ENCODE assay signal across 12 cellular contexts in the genomic region with DNA sequence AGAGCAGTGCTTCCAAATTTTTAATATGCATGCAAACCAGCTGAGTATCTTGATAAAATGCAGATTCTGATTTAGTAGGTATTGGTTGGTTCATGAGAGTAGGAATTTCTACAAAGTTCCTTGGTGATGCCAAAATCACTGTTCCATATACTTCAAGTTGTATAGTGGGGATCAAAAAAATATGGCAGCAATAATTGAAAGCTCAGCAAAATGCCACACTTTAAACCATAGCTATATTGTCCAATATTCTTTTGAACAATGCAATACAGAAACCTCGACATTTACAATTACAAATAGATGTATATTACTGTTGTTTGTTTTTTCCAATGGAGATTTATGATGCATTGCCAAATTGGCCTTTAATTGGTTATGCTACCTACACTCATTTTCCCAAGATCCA. TPM values are rescaled to one million over a fixed set of nuclear protein-coding genes. Genes with fewer than 3 reads are reported as not detected.
A peak's percentile ranks its signal among the peaks of the same experiment; 100 is the strongest.
DNase-seq lines count a peak whose midpoint lies in the region; ATAC-seq lines count a peak whose summit lies in the region.
"Had no signal": no experiment of that assay in that cellular context is flagged by ENCODE, and none has a peak within 500 bp of the region (broad histone marks: within the 10 kb centered on the region; RNA-seq: fewer than 3 reads in every experiment).

No MANE protein-coding gene starts in this region.

- peak overlapping the region; percentile 60; the same call in 1 of the 2 replicates for H2AFZ ChIP-seq in Karpas-422 (ENCODE audit: low read length)
- H2AFZ ChIP-seq: GM23248 had no signal

- no peak overlapping the region for H3K9ac ChIP-seq in Karpas-422 (ENCODE audit: low read length)
- H3K9ac ChIP-seq: GM23248 had no signal

- H3K27me3 ChIP-seq in Karpas-422 (ENCODE audit: low read length) = no peaks in the 10 kb centered on the region
- no peaks in the 10 kb centered on the region for H3K27me3 ChIP-seq in layer of hippocampus (ENCODE audit: control insufficient read depth, insufficient read depth, low read length)

- no peaks in the 10 kb centered on the region for H3K79me2 ChIP-seq in Karpas-422 (ENCODE audit: low read length)

- H3K4me1 ChIP-seq in Karpas-422 (ENCODE audit: low read length) = peaks cover 78% of the 10 kb centered on the region
- H3K4me1 ChIP-seq: Caco-2, HAP-1 had no signal

- H3K4me2 ChIP-seq in Karpas-422 (ENCODE audit: low read depth, low read length, poor library complexity, severe bottlenecking) = no peak overlapping the region

- ATAC-seq in GM19455 (IDR thresholded peaks at IDR 0.05; ENCODE audit: unreplicated experiment) = no peak
- ATAC-seq in GM21786 (IDR thresholded peaks at IDR 0.05; ENCODE audit: unreplicated experiment) = no peak
- no peak for ATAC-seq in GM18517 (IDR thresholded peaks at IDR 0.05; ENCODE audit: unreplicated experiment)

- no peaks in the 10 kb centered on the region; the same call in 1 of the 2 replicates for H3K9me3 ChIP-seq in Karpas-422 (ENCODE audit: low read length)
- H3K9me3 ChIP-seq: Caco-2, HAP-1 had no signal

- H3K36me3 ChIP-seq in Karpas-422 (ENCODE audit: insufficient read depth, low read length) = no peaks in the 10 kb centered on the region
- H3K36me3 ChIP-seq: HAP-1 had no signal

- H3K27ac ChIP-seq in Karpas-422 (ENCODE audit: low read length) (peak overlapping the region; percentile 97), caudate nucleus (ENCODE audit: low read depth, low read length) (peak overlapping the region; percentile 74), layer of hippocampus (ENCODE audit: low read depth, low read length) (peak overlapping the region; percentile 63)
- H3K27ac ChIP-seq: C4-2B, GM23248 had no signal

- H3K9me2 ChIP-seq in Karpas-422 (replicated peaks; ENCODE audit: insufficient read depth, low read length) = no peaks in the 10 kb centered on the region

- H4K20me1 ChIP-seq in Karpas-422 (ENCODE audit: insufficient read depth, low read depth, low read length) = no peaks in the 10 kb centered on the region

- no peak for DNase-seq in Karpas-422
- no peak for DNase-seq in caudate nucleus (lab: John Stamatoyannopoulos, UW)
- DNase-seq: AML-193; Caco-2; CD4-positive, alpha-beta T cell; GM23248 had no signal

- no peak overlapping the region; the same call in 1 of the 2 replicates for H3K4me3 ChIP-seq in Karpas-422 (ENCODE audit: low read length)
- H3K4me3 ChIP-seq: GM23248, HAP-1 had no signal

RNA-seq across cellular contexts. Expression of gene NCAM2, which starts 55.7 kb away (rescaled TPM):
- 0.18 TPM in 1 of 2 replicates, not detected in the other for total RNA-seq in Karpas-422 (2014; rRNA removed; shearing (Covaris generic); ENCODE audit: low replicate concordance)
- total RNA-seq: Caco-2; CD4-positive, alpha-beta T cell had no signal
